In the genomic region with DNA sequence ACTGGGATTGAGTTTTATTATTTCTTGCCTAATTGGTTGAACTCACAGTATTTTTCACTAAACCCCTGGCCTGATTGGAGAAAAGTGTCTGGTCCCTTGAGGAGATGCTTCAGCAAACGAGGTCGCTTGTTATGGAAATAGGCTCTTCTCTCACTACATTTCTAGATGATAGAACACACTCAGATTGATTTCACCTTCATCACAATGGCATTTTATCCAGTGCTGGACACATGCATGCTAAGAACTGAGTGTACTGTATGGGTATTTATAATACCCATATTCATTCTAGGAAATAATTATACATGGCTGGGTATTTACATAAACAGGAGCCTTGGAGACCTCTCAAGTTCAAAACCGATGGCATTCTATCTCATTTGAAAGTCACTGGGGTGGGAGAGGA, we compare ENCODE assay signal across 29 cellular contexts.
DNase-seq lines count a peak whose midpoint lies in the region; TF ChIP-seq lines count a peak whose summit lies in the region.
"Had no signal": no experiment of that assay in that cellular context is flagged by ENCODE, and none has a peak within 500 bp of the region (broad histone marks: within the 10 kb centered on the region; RNA-seq: fewer than 3 reads in every experiment).

No MANE protein-coding gene starts in this region.

- H3K4me3 ChIP-seq in esophagus muscularis mucosa (no peak overlapping the region), muscle layer of duodenum (ENCODE audit: low read depth in 1 of 2, low read length in 2 of 2) (no peak overlapping the region), skeletal muscle tissue (ENCODE audit: low read length in 3 of 3) (no peak overlapping the region)
- H3K4me3 ChIP-seq: GM23248, SK-N-MC had no signal

- no peaks in the 10 kb centered on the region for H3K27me3 Mint-ChIP-seq in activated CD4-positive, alpha-beta T cell treated with anti-CD3 and anti-CD28 coated beads, Interleukin-2, amount 10 ng/mL, durations not matched to agents 24 days and 14 days
- H3K27me3 Mint-ChIP-seq: CD8-positive, alpha-beta memory T cell had no signal

- no peaks in the 10 kb centered on the region for H3K27me3 ChIP-seq in esophagus muscularis mucosa
- no peaks in the 10 kb centered on the region for H3K27me3 ChIP-seq in muscle layer of duodenum (ENCODE audit: low read depth, low read length)
- H3K27me3 ChIP-seq in skeletal muscle tissue (ENCODE audit: control insufficient read depth in 3 of 3, insufficient read depth in 3 of 3, low read length in 3 of 3) = no peaks in the 10 kb centered on the region
- H3K27me3 ChIP-seq: BE2C had no signal

- no peak for TF ChIP-seq EP300 in esophagus muscularis mucosa (IDR thresholded peaks at IDR 0.05)

- peaks cover 8 to 70% (median 64%) of the 10 kb centered on the region in 4 donors for H3K4me1 ChIP-seq in esophagus muscularis mucosa
- peaks cover 3 to 9% of the 10 kb centered on the region in 2 donors for H3K4me1 ChIP-seq in muscle layer of duodenum (ENCODE audit: control insufficient read depth in 1 of 2, insufficient read depth in 2 of 2, low read length in 2 of 2)
- peaks cover 3 to 15% (median 8%) of the 10 kb centered on the region in 3 donors for H3K4me1 ChIP-seq in skeletal muscle tissue (ENCODE audit: control insufficient read depth in 3 of 3, insufficient read depth in 3 of 3, low read length in 3 of 3)
- H3K4me1 ChIP-seq: BE2C had no signal

- H3K9me3 Mint-ChIP-seq in activated CD4-positive, alpha-beta T cell treated with anti-CD3 and anti-CD28 coated beads, Interleukin-2, amount 10 ng/mL, durations not matched to agents 24 days and 14 days = no peaks in the 10 kb centered on the region
- H3K9me3 Mint-ChIP-seq: CD14-positive monocyte; CD8-positive, alpha-beta memory T cell had no signal

- 83% methylated on average over 3 of the region's 3 CpGs for WGBS in esophagus muscularis mucosa

- no peak overlapping the region for H3K9ac ChIP-seq in skeletal muscle tissue (ENCODE audit: low read depth in 1 of 3, low read length in 3 of 3)
- H3K9ac ChIP-seq: GM23248 had no signal

- H3K4me3 Mint-ChIP-seq in activated CD4-positive, alpha-beta T cell treated with anti-CD3 and anti-CD28 coated beads, Interleukin-2, amount 10 ng/mL, durations not matched to agents 24 days and 14 days = no peak overlapping the region
- H3K4me3 Mint-ChIP-seq: CD14-positive monocyte; CD8-positive, alpha-beta memory T cell had no signal

- TF ChIP-seq POLR2A in esophagus muscularis mucosa (IDR thresholded peaks at IDR 0.05; ENCODE audit: low read depth) = no peak

- H3K36me3 Mint-ChIP-seq in activated CD4-positive, alpha-beta T cell treated with anti-CD3 and anti-CD28 coated beads, Interleukin-2, amount 10 ng/mL, durations not matched to agents 24 days and 14 days (ENCODE audit: low read depth) = no peaks in the 10 kb centered on the region
- H3K36me3 Mint-ChIP-seq: CD14-positive monocyte had no signal

- intact Hi-C loops in activated CD4-positive, alpha-beta T cell treated with anti-CD3 and anti-CD28 coated beads, Interleukin-2, amount 10 ng/mL, durations not matched to agents 24 days and 14 days (cut with micrococcal nuclease) = no loop called here
- intact Hi-C loops in esophagus muscularis mucosa (cut with DNase I) = no loop called here

- H3K4me1 Mint-ChIP-seq in activated CD4-positive, alpha-beta T cell treated with anti-CD3 and anti-CD28 coated beads, Interleukin-2, amount 10 ng/mL, durations not matched to agents 24 days and 14 days = peaks cover 1% of the 10 kb centered on the region
- H3K4me1 Mint-ChIP-seq: CD8-positive, alpha-beta memory T cell had no signal

- H3K27ac Mint-ChIP-seq in activated CD4-positive, alpha-beta T cell treated with anti-CD3 and anti-CD28 coated beads, Interleukin-2, amount 10 ng/mL, durations not matched to agents 24 days and 14 days = no peak overlapping the region
- H3K27ac Mint-ChIP-seq: CD14-positive monocyte; CD8-positive, alpha-beta memory T cell had no signal

- H3K27ac ChIP-seq in esophagus muscularis mucosa (replicated peaks in 1 of 4) (peak overlapping the region; percentile 26 to 75 (median 54)), muscle layer of duodenum (ENCODE audit: low read length) (peak overlapping the region; percentile 43), skeletal muscle tissue (ENCODE audit: low read depth, low read length) (peak overlapping the region; percentile 54)
- H3K27ac ChIP-seq: GM23248, RWPE1, SK-N-MC had no signal

- H3K9me3 ChIP-seq in esophagus muscularis mucosa (no peaks in the 10 kb centered on the region), muscle layer of duodenum (ENCODE audit: control insufficient read depth in 1 of 2, low read length in 2 of 2) (no peaks in the 10 kb centered on the region), skeletal muscle tissue (ENCODE audit: control insufficient read depth in 3 of 3, low read length in 3 of 3) (no peaks in the 10 kb centered on the region)
- H3K9me3 ChIP-seq: BE2C had no signal

- peak; percentile 22 for DNase-seq in activated CD4-positive, alpha-beta T cell treated with anti-CD3 and anti-CD28 coated beads, Interleukin-2, amount 10 ng/mL, durations not matched to agents 24 days and 14 days
- DNase-seq in activated CD4-positive, alpha-beta T cell treated with anti-CD3 and anti-CD28 coated beads, Interleukin-2, amount 50 U/mL, for 48 hours = no peak
- DNase-seq in esophagus muscularis mucosa (ENCODE audit: extremely low spot score) (no peak), Kasumi-1 (lab: John Stamatoyannopoulos, UW) (no peak)
- no peak for DNase-seq in stimulated activated CD4-positive, alpha-beta T cell treated with anti-CD3 and anti-CD28 coated beads, Interleukin-4, amount 100 ng/mL, for 4 hours
- no peak for DNase-seq in stimulated activated CD4-positive, alpha-beta T cell treated with anti-CD3 and anti-CD28 coated beads, Interleukin-4, amount 100 ng/mL, for 24 hours
- DNase-seq: 8988T; ACHN; BE2C; CD8-positive, alpha-beta memory T cell; DMS 273 treated with DMSO at 0.1 percent for 48 hours; DMS79; EL; GDM1; GM23248; H7; NCI-H1105; NCI-H1436 treated with DMSO at 0.1 percent for 48 hours; NCI-H187 treated with DMSO at 0.1 percent for 48 hours; NCI-H446 treated with DMSO at 0.1 percent for 48 hours; NCI-H526; NCI-H82; NK-92 treated with Interleukin-12 subunit alpha and Interleukin-12 subunit beta, amount 100 ng/mL, for 24 hours; SIG-M5 had no signal

- H3K36me3 ChIP-seq in esophagus muscularis mucosa = no peaks in the 10 kb centered on the region
- H3K36me3 ChIP-seq in muscle layer of duodenum (ENCODE audit: control insufficient read depth in 1 of 2, insufficient read depth in 2 of 2, low read length in 2 of 2) = no peaks in the 10 kb centered on the region
- H3K36me3 ChIP-seq in skeletal muscle tissue (ENCODE audit: control insufficient read depth in 3 of 3, insufficient read depth in 3 of 3, low read length in 3 of 3) = no peaks in the 10 kb centered on the region
- H3K36me3 ChIP-seq: BE2C had no signal

- TF ChIP-seq CTCF in esophagus muscularis mucosa (IDR thresholded peaks at IDR 0.05) = no peak
